ENCODE assay signal across 1 cellular context in the genomic region with DNA sequence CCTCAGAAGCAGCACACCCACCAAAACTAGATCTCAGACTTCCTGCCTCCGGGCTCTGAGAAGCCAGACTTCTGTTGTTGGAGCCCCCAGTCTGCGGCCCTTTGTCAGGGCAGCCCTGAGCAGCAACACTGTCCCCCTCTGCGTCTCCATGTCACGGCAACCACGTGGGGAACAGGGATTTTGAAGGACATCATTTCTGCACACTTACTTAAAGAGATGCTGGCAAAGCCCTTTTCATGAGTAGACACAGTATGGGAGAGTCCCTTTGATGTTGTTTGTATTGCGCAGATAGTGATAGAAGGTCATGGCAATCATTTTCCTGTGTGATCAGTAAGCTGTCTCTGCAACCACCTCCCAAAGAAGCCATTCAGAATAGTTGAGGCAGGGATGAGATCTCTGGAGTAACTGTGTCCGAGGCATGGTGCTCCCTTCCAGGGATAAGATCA.
TF ChIP-seq lines count a peak whose summit lies in the region.

No MANE protein-coding gene starts in this region.

TF ChIP-seq in HepG2, 621 proteins besides CTCF, POLR2A, EP300 and RAD21 (continued from another document and continues in another):
- TF ChIP-seq, protein P1, sequence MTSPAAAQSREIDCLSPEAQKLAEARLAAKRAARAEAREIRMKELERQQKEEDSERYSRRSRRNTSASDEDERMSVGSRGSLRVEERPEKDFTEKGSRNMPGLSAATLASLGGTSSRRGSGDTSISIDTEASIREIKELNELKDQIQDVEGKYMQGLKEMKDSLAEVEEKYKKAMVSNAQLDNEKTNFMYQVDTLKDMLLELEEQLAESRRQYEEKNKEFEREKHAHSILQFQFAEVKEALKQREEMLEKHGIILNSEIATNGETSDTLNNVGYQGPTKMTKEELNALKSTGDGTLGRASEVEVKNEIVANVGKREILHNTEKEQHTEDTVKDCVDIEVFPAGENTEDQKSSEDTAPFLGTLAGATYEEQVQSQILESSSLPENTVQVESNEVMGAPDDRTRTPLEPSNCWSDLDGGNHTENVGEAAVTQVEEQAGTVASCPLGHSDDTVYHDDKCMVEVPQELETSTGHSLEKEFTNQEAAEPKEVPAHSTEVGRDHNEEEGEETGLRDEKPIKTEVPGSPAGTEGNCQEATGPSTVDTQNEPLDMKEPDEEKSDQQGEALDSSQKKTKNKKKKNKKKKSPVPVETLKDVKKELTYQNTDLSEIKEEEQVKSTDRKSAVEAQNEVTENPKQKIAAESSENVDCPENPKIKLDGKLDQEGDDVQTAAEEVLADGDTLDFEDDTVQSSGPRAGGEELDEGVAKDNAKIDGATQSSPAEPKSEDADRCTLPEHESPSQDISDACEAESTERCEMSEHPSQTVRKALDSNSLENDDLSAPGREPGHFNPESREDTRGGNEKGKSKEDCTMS (CRISPR knock-in tag; conservative IDR thresholded peaks at IDR 0.05): no peak
- TF ChIP-seq GPN1 (CRISPR knock-in tag; IDR thresholded peaks at IDR 0.05; ENCODE audit: borderline replicate concordance) (no peak), CREB1 (IDR thresholded peaks at IDR 0.05) (no peak), CREB1 (CRISPR knock-in tag; IDR thresholded peaks at IDR 0.05) (peak; percentile 61), ZNF350 (CRISPR knock-in tag; IDR thresholded peaks at IDR 0.05; ENCODE audit: borderline replicate concordance, low read depth) (no peak), PHF8 (CRISPR knock-in tag; IDR thresholded peaks at IDR 0.05) (no peak; the same call in 1 of the 2 replicates), HOXA3 (CRISPR knock-in tag; IDR thresholded peaks at IDR 0.05) (peak; percentile 65; the same call in 1 of the 2 replicates), ZNF263 (CRISPR knock-in tag; IDR thresholded peaks at IDR 0.05) (peak; percentile 88), ZNF605 (CRISPR knock-in tag; IDR thresholded peaks at IDR 0.05) (peak; percentile 1; the same call in 1 of the 2 replicates), ZIK1 (CRISPR knock-in tag; IDR thresholded peaks at IDR 0.05; ENCODE audit: borderline replicate concordance, low read depth) (no peak), POLR2AphosphoS5 (IDR thresholded peaks at IDR 0.05; ENCODE audit: low read depth, low read length) (no peak), RFX3 (CRISPR knock-in tag; IDR thresholded peaks at IDR 0.05) (no peak), PHB2 (IDR thresholded peaks at IDR 0.05; ENCODE audit: partially characterized antibody) (no peak), PAF1 (CRISPR knock-in tag; IDR thresholded peaks at IDR 0.05) (no peak), NFRKB (IDR thresholded peaks at IDR 0.05) (no peak), ZNF720 (CRISPR knock-in tag; IDR thresholded peaks at IDR 0.05) (no peak), ZNF343 (CRISPR knock-in tag; IDR thresholded peaks at IDR 0.05) (no peak), ZNF746 (CRISPR knock-in tag; IDR thresholded peaks at IDR 0.05) (no peak), ZNF589 (CRISPR knock-in tag; conservative IDR thresholded peaks at IDR 0.05) (0 out of 2 replicates have a peak, but pooled peaks have one; percentile 11), RXRA (CRISPR knock-in tag; IDR thresholded peaks at IDR 0.05) (peak; percentile 39; the same call in 1 of the 2 replicates), ZSCAN30 (CRISPR knock-in tag; IDR thresholded peaks at IDR 0.05) (no peak), ZSCAN31 (CRISPR knock-in tag; IDR thresholded peaks at IDR 0.05; ENCODE audit: low read depth) (peak; percentile 15; the same call in 1 of the 2 replicates), ZNF598 (CRISPR knock-in tag; IDR thresholded peaks at IDR 0.05; ENCODE audit: borderline replicate concordance) (no peak), SAFB2 (CRISPR knock-in tag; IDR thresholded peaks at IDR 0.05; ENCODE audit: borderline replicate concordance, low read depth) (no peak), SOX6 (IDR thresholded peaks at IDR 0.05) (no peak), SOX6 (CRISPR knock-in tag; IDR thresholded peaks at IDR 0.05) (peak; percentile 70), SIN3B (IDR thresholded peaks at IDR 0.05; ENCODE audit: low read length) (no peak), SAP130 (CRISPR knock-in tag; IDR thresholded peaks at IDR 0.05; ENCODE audit: low read depth) (peak; percentile 79), RELA (CRISPR knock-in tag; IDR thresholded peaks at IDR 0.05) (no peak), REL (CRISPR knock-in tag; conservative IDR thresholded peaks at IDR 0.05) (no peak), AGO1 (IDR thresholded peaks at IDR 0.05; ENCODE audit: low read depth, low read length, poor library complexity, severe bottlenecking) (no peak), ZNF567 (CRISPR knock-in tag; IDR thresholded peaks at IDR 0.05; ENCODE audit: borderline replicate concordance) (no peak), HNRNPH1 (optimal IDR thresholded peaks at IDR 0.05; ENCODE audit: low read depth, low read length) (no peak), ZNF570 (CRISPR knock-in tag; IDR thresholded peaks at IDR 0.05; ENCODE audit: borderline replicate concordance) (no peak), KDM1A (CRISPR knock-in tag; IDR thresholded peaks at IDR 0.05) (no peak), TARDBP (CRISPR knock-in tag; IDR thresholded peaks at IDR 0.05) (peak; percentile 46), MED1 (CRISPR knock-in tag; IDR thresholded peaks at IDR 0.05) (peak; percentile 73), ZNF205 (CRISPR knock-in tag; IDR thresholded peaks at IDR 0.05) (0 out of 2 replicates have a peak, but pooled peaks have one; percentile 22)
- TF ChIP-seq, protein P2, sequence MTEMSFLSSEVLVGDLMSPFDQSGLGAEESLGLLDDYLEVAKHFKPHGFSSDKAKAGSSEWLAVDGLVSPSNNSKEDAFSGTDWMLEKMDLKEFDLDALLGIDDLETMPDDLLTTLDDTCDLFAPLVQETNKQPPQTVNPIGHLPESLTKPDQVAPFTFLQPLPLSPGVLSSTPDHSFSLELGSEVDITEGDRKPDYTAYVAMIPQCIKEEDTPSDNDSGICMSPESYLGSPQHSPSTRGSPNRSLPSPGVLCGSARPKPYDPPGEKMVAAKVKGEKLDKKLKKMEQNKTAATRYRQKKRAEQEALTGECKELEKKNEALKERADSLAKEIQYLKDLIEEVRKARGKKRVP (CRISPR knock-in tag; IDR thresholded peaks at IDR 0.05): 0 out of 4 replicates have a peak, but pooled peaks of 1 of the 2 experiments have one; percentile 22
- TF ChIP-seq, protein P3, sequence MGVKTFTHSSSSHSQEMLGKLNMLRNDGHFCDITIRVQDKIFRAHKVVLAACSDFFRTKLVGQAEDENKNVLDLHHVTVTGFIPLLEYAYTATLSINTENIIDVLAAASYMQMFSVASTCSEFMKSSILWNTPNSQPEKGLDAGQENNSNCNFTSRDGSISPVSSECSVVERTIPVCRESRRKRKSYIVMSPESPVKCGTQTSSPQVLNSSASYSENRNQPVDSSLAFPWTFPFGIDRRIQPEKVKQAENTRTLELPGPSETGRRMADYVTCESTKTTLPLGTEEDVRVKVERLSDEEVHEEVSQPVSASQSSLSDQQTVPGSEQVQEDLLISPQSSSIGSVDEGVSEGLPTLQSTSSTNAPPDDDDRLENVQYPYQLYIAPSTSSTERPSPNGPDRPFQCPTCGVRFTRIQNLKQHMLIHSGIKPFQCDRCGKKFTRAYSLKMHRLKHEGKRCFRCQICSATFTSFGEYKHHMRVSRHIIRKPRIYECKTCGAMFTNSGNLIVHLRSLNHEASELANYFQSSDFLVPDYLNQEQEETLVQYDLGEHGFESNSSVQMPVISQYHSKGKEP (CRISPR knock-in tag; IDR thresholded peaks at IDR 0.05): no peak
- TF ChIP-seq, protein P4, sequence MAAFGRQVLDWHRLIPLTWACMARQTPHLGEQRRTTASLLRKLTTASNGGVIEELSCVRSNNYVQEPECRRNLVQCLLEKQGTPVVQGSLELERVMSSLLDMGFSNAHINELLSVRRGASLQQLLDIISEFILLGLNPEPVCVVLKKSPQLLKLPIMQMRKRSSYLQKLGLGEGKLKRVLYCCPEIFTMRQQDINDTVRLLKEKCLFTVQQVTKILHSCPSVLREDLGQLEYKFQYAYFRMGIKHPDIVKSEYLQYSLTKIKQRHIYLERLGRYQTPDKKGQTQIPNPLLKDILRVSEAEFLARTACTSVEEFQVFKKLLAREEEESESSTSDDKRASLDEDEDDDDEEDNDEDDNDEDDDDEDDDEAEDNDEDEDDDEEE (CRISPR knock-in tag; IDR thresholded peaks at IDR 0.05): peak; percentile 81; the same call in 1 of the 2 replicates
- TF ChIP-seq, protein P5, sequence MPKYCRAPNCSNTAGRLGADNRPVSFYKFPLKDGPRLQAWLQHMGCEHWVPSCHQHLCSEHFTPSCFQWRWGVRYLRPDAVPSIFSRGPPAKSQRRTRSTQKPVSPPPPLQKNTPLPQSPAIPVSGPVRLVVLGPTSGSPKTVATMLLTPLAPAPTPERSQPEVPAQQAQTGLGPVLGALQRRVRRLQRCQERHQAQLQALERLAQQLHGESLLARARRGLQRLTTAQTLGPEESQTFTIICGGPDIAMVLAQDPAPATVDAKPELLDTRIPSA (CRISPR knock-in tag; IDR thresholded peaks at IDR 0.05; ENCODE audit: borderline replicate concordance): no peak
- TF ChIP-seq, protein P6, sequence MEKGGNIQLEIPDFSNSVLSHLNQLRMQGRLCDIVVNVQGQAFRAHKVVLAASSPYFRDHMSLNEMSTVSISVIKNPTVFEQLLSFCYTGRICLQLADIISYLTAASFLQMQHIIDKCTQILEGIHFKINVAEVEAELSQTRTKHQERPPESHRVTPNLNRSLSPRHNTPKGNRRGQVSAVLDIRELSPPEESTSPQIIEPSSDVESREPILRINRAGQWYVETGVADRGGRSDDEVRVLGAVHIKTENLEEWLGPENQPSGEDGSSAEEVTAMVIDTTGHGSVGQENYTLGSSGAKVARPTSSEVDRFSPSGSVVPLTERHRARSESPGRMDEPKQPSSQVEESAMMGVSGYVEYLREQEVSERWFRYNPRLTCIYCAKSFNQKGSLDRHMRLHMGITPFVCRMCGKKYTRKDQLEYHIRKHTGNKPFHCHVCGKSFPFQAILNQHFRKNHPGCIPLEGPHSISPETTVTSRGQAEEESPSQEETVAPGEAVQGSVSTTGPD (CRISPR knock-in tag; IDR thresholded peaks at IDR 0.05): no peak
- TF ChIP-seq, protein P7, sequence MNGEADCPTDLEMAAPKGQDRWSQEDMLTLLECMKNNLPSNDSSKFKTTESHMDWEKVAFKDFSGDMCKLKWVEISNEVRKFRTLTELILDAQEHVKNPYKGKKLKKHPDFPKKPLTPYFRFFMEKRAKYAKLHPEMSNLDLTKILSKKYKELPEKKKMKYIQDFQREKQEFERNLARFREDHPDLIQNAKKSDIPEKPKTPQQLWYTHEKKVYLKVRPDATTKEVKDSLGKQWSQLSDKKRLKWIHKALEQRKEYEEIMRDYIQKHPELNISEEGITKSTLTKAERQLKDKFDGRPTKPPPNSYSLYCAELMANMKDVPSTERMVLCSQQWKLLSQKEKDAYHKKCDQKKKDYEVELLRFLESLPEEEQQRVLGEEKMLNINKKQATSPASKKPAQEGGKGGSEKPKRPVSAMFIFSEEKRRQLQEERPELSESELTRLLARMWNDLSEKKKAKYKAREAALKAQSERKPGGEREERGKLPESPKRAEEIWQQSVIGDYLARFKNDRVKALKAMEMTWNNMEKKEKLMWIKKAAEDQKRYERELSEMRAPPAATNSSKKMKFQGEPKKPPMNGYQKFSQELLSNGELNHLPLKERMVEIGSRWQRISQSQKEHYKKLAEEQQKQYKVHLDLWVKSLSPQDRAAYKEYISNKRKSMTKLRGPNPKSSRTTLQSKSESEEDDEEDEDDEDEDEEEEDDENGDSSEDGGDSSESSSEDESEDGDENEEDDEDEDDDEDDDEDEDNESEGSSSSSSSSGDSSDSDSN (CRISPR knock-in tag; IDR thresholded peaks at IDR 0.05): 0 out of 2 replicates have a peak, but pooled peaks have one; percentile 44
- TF ChIP-seq, protein P8, sequence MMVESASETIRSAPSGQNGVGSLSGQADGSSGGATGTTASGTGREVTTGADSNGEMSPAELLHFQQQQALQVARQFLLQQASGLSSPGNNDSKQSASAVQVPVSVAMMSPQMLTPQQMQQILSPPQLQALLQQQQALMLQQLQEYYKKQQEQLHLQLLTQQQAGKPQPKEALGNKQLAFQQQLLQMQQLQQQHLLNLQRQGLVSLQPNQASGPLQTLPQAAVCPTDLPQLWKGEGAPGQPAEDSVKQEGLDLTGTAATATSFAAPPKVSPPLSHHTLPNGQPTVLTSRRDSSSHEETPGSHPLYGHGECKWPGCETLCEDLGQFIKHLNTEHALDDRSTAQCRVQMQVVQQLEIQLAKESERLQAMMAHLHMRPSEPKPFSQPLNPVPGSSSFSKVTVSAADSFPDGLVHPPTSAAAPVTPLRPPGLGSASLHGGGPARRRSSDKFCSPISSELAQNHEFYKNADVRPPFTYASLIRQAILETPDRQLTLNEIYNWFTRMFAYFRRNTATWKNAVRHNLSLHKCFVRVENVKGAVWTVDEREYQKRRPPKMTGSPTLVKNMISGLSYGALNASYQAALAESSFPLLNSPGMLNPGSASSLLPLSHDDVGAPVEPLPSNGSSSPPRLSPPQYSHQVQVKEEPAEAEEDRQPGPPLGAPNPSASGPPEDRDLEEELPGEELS (CRISPR knock-in tag; IDR thresholded peaks at IDR 0.05): peak; percentile 73
- TF ChIP-seq, protein P9, sequence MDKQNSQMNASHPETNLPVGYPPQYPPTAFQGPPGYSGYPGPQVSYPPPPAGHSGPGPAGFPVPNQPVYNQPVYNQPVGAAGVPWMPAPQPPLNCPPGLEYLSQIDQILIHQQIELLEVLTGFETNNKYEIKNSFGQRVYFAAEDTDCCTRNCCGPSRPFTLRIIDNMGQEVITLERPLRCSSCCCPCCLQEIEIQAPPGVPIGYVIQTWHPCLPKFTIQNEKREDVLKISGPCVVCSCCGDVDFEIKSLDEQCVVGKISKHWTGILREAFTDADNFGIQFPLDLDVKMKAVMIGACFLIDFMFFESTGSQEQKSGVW (CRISPR knock-in tag; IDR thresholded peaks at IDR 0.05; ENCODE audit: borderline replicate concordance): no peak
- TF ChIP-seq, protein P10, sequence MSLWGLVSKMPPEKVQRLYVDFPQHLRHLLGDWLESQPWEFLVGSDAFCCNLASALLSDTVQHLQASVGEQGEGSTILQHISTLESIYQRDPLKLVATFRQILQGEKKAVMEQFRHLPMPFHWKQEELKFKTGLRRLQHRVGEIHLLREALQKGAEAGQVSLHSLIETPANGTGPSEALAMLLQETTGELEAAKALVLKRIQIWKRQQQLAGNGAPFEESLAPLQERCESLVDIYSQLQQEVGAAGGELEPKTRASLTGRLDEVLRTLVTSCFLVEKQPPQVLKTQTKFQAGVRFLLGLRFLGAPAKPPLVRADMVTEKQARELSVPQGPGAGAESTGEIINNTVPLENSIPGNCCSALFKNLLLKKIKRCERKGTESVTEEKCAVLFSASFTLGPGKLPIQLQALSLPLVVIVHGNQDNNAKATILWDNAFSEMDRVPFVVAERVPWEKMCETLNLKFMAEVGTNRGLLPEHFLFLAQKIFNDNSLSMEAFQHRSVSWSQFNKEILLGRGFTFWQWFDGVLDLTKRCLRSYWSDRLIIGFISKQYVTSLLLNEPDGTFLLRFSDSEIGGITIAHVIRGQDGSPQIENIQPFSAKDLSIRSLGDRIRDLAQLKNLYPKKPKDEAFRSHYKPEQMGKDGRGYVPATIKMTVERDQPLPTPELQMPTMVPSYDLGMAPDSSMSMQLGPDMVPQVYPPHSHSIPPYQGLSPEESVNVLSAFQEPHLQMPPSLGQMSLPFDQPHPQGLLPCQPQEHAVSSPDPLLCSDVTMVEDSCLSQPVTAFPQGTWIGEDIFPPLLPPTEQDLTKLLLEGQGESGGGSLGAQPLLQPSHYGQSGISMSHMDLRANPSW (CRISPR knock-in tag; IDR thresholded peaks at IDR 0.05; ENCODE audit: borderline replicate concordance): no peak
- TF ChIP-seq, protein P11, sequence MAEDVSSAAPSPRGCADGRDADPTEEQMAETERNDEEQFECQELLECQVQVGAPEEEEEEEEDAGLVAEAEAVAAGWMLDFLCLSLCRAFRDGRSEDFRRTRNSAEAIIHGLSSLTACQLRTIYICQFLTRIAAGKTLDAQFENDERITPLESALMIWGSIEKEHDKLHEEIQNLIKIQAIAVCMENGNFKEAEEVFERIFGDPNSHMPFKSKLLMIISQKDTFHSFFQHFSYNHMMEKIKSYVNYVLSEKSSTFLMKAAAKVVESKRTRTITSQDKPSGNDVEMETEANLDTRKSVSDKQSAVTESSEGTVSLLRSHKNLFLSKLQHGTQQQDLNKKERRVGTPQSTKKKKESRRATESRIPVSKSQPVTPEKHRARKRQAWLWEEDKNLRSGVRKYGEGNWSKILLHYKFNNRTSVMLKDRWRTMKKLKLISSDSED (CRISPR knock-in tag; IDR thresholded peaks at IDR 0.05): no peak
